ENCODE assay signal across 13 cellular contexts in the genomic region with DNA sequence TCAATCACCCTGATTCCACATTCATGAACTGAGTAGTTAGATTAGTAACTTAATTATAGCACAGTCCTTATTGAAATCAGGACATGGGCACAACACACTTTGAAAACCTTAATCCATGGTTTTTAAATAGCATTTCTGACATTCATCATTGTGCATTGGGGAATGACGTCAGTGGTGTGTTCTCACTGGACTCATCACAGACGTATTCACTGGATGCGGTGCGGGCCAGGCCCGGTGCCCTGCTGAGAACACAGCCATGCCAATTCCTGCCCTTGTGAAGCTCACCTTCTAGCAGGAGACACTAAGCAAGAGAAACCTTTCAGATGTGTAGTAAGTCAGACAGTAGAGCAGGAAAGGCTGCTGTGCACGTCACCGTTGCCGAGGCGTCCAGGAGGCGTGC. TPM values are rescaled to one million over a fixed set of nuclear protein-coding genes. Genes with fewer than 3 reads are reported as not detected.
DNase-seq lines count a peak whose midpoint lies in the region; ATAC-seq and TF ChIP-seq lines count a peak whose summit lies in the region.
"Had no signal": no experiment of that assay in that cellular context is flagged by ENCODE, and none has a peak within 500 bp of the region (broad histone marks: within the 10 kb centered on the region; RNA-seq: fewer than 3 reads in every experiment).

No MANE protein-coding gene starts in this region.

- no peak for DNase-seq in CD4-positive, alpha-beta memory T cell
- no peak for DNase-seq in effector memory CD4-positive, alpha-beta T cell
- DNase-seq in NCI-H345 (lab: John Stamatoyannopoulos, UW), result no peak
- DNase-seq: hypothalamus, NCI-H446, Peyer's patch, spleen had no signal

- intact Hi-C loops in CD4-positive, alpha-beta memory T cell (cut with micrococcal nuclease), result no loop called here

- peaks cover 2% of the 10 kb centered on the region; the same call in 1 of the 2 replicates for H3F3A ChIP-seq in Loucy (ENCODE audit: low read depth)

- no peaks in the 10 kb centered on the region for H3K27me3 ChIP-seq in CD4-positive, alpha-beta memory T cell (ENCODE audit: insufficient read depth, low read length)
- no peaks in the 10 kb centered on the region for H3K27me3 ChIP-seq in Loucy (ENCODE audit: insufficient read depth, low read length, poor library complexity, severe bottlenecking)
- no peaks in the 10 kb centered on the region for H3K27me3 ChIP-seq in effector memory CD4-positive, alpha-beta T cell (replicated peaks; ENCODE audit: control insufficient read depth, insufficient read depth, low read length, poor library complexity, severe bottlenecking)
- H3K27me3 ChIP-seq in neutrophil, result no peaks in the 10 kb centered on the region
- H3K27me3 ChIP-seq: MG63, Peyer's patch, spleen had no signal

- peaks cover 58% of the 10 kb centered on the region for H3K4me1 ChIP-seq in CD4-positive, alpha-beta memory T cell (ENCODE audit: insufficient read depth, low read length)
- peaks cover 31% of the 10 kb centered on the region for H3K4me1 ChIP-seq in Loucy (ENCODE audit: insufficient read depth, low read length, poor library complexity, severe bottlenecking)
- peaks cover 4% of the 10 kb centered on the region for H3K4me1 ChIP-seq in effector memory CD4-positive, alpha-beta T cell (ENCODE audit: control insufficient read depth, insufficient read depth, low read length, poor library complexity, severe bottlenecking)
- H3K4me1 ChIP-seq in neutrophil (ENCODE audit: control insufficient read depth in 1 of 2, insufficient read depth in 1 of 2, low read depth in 1 of 2, low read length in 1 of 2), result peaks cover 22 to 30% of the 10 kb centered on the region in 2 experiments

- no peaks in the 10 kb centered on the region for H4K20me1 ChIP-seq in Loucy (ENCODE audit: insufficient read depth, low read length, poor library complexity, severe bottlenecking)

- peak overlapping the region; percentile 28 for H3K9ac ChIP-seq in Loucy (ENCODE audit: low read depth, low read length, poor library complexity, severe bottlenecking)

- peak overlapping the region in 3 of 8 donors; percentile 25 to 60 (median 43) for H3K4me3 Mint-ChIP-seq in CD4-positive, alpha-beta memory T cell

- POLR2A ChIA-PET in CD4-positive, alpha-beta memory T cell (lab: Charles Lee; ENCODE audit: partially characterized antibody), result interaction anchor here (1.2 to 1.4 kb wide), 2 partner anchors 8 to 15 kb away, joined by 3 read pairs; no protein-coding TSS in a partner anchor

- H2AFZ ChIP-seq in Loucy (ENCODE audit: low read length), result no peak overlapping the region

- H3K9me2 ChIP-seq in Loucy (replicated peaks; ENCODE audit: low read depth, low read length), result no peaks in the 10 kb centered on the region

- no peaks in the 10 kb centered on the region for H3K9me3 ChIP-seq in CD4-positive, alpha-beta memory T cell (ENCODE audit: control insufficient read depth in 1 of 2, low read length in 2 of 2)
- H3K9me3 ChIP-seq in Loucy (ENCODE audit: insufficient read depth, low read depth, low read length) (no peaks in the 10 kb centered on the region), neutrophil (no peaks in the 10 kb centered on the region)
- no peaks in the 10 kb centered on the region for H3K9me3 ChIP-seq in effector memory CD4-positive, alpha-beta T cell (ENCODE audit: control insufficient read depth, low read length)
- H3K9me3 ChIP-seq: MG63, Peyer's patch, spleen had no signal

- H3K27me3 Mint-ChIP-seq in CD4-positive, alpha-beta memory T cell, result no peaks in the 10 kb centered on the region

- peaks cover 4 to 17% of the 10 kb centered on the region in 2 donors for H3K36me3 Mint-ChIP-seq in CD4-positive, alpha-beta memory T cell

- H3K27ac Mint-ChIP-seq in CD4-positive, alpha-beta memory T cell, result peak overlapping the region in 4 of 7 donors; percentile 58 to 89 (median 82)

- TF ChIP-seq CTCF in Loucy (conservative IDR thresholded peaks at IDR 0.05; ENCODE audit: low read length), result no peak
- no peak for TF ChIP-seq CTCF in neutrophil (IDR thresholded peaks at IDR 0.05)

- ATAC-seq in HG02885 (IDR thresholded peaks at IDR 0.05; ENCODE audit: poor library complexity, unreplicated experiment), result no peak
- no peak for ATAC-seq in GM21576 (IDR thresholded peaks at IDR 0.05; ENCODE audit: unreplicated experiment)

- peaks cover 44 to 77% (median 61%) of the 10 kb centered on the region in 4 donors for H3K4me1 Mint-ChIP-seq in CD4-positive, alpha-beta memory T cell

- H3K4me2 ChIP-seq in Loucy (ENCODE audit: low read depth, low read length, poor library complexity, severe bottlenecking), result peak overlapping the region; percentile 66

- H3K79me2 ChIP-seq in Loucy (ENCODE audit: insufficient read depth, low read length), result peaks cover 80% of the 10 kb centered on the region

- no peak overlapping the region for H3K4me3 ChIP-seq in CD4-positive, alpha-beta memory T cell (ENCODE audit: low read length in 2 of 2)
- H3K4me3 ChIP-seq in Loucy (ENCODE audit: low read length, poor library complexity, severe bottlenecking) (peak overlapping the region; percentile 57), neutrophil (ENCODE audit: low read depth in 1 of 2, low read length in 1 of 2) (no peak overlapping the region)
- H3K4me3 ChIP-seq in effector memory CD4-positive, alpha-beta T cell (ENCODE audit: insufficient read depth, low read depth, low read length, poor library complexity, severe bottlenecking), result no peak overlapping the region
- H3K4me3 ChIP-seq: GM12878, MG63, Peyer's patch, spleen had no signal

- CTCF ChIA-PET in CD4-positive, alpha-beta memory T cell (lab: Charles Lee; ENCODE audit: partially characterized antibody), result no interaction called here

- peak overlapping the region; percentile 42 for H3K27ac ChIP-seq in CD4-positive, alpha-beta memory T cell (ENCODE audit: low read depth, low read length)
- H3K27ac ChIP-seq in effector memory CD4-positive, alpha-beta T cell (ENCODE audit: insufficient read depth, low read length, poor library complexity, severe bottlenecking), result peak overlapping the region; percentile 9
- peak overlapping the region; percentile 24 for H3K27ac ChIP-seq in neutrophil

- no peaks in the 10 kb centered on the region for H3K36me3 ChIP-seq in CD4-positive, alpha-beta memory T cell (ENCODE audit: insufficient read depth, low read length)
- H3K36me3 ChIP-seq in Loucy (ENCODE audit: insufficient read depth, low read length) (no peaks in the 10 kb centered on the region), neutrophil (no peaks in the 10 kb centered on the region)
- H3K36me3 ChIP-seq in effector memory CD4-positive, alpha-beta T cell (ENCODE audit: control insufficient read depth, insufficient read depth, low read length), result no peaks in the 10 kb centered on the region
- H3K36me3 ChIP-seq: Peyer's patch had no signal

- no peaks in the 10 kb centered on the region for H3K9me3 Mint-ChIP-seq in CD4-positive, alpha-beta memory T cell

RNA-seq across cellular contexts. Expression of gene BANP, which starts 12.8 kb away (rescaled TPM):
- 10 to 100 TPM; 61.8 to 72.7 TPM for total RNA-seq in CD4-positive, alpha-beta memory T cell
- 10 to 100 TPM; 10.7 to 26.4 TPM for polyA plus RNA-seq in CD4-positive, alpha-beta memory T cell

RNA-seq across cellular contexts. Expression of gene CA5A, which starts 27.7 kb away (rescaled TPM):
- not detected for total RNA-seq in CD4-positive, alpha-beta memory T cell
- polyA plus RNA-seq in CD4-positive, alpha-beta memory T cell, result not detected
- total RNA-seq: GM12878, Peyer's patch, spleen had no signal
- polyA plus RNA-seq: GM12878, spleen had no signal
